ENCODE assay signal across 10 cellular contexts in genomic region chr3:81218023-81218422, GRCh38.
DNase-seq lines count a peak whose midpoint lies in the region; ATAC-seq, FAIRE-seq and TF ChIP-seq lines count a peak whose summit lies in the region.
"Had no signal": no experiment of that assay in that cellular context is flagged by ENCODE, and none has a peak within 500 bp of the region (broad histone marks: within the 10 kb centered on the region; RNA-seq: fewer than 3 reads in every experiment).

No MANE protein-coding gene starts in this region.

- H3K27me3 ChIP-seq in Caco-2 (replicated peaks; ENCODE audit: control insufficient read depth, insufficient read depth, low read length) = no peaks in the 10 kb centered on the region
- H3K27me3 ChIP-seq: right atrium auricular region had no signal

- peak; percentile 62 for ATAC-seq in HG02678 (IDR thresholded peaks at IDR 0.05; ENCODE audit: unreplicated experiment)
- ATAC-seq in activated CD8-positive, alpha-beta T cell treated with anti-CD3 and anti-CD28 coated beads, Interleukin-2, amount 10 ng/mL, durations not matched to agents 7 days and 5 days = no peak
- ATAC-seq in HG03342 (IDR thresholded peaks at IDR 0.05; ENCODE audit: unreplicated experiment) = no peak

- DNase-seq in Caco-2 (peak; percentile 46 to 60), SK-N-DZ (ENCODE audit: low spot score) (peak; percentile 65), kidney (no peak), activated T-cell treated with anti-CD3 and anti-CD28 coated beads for 4 hours (no peak)
- DNase-seq in activated CD8-positive, alpha-beta T cell treated with anti-CD3 and anti-CD28 coated beads, Interleukin-2, amount 10 ng/mL, durations not matched to agents 7 days and 5 days = no peak
- DNase-seq in activated naive CD4-positive, alpha-beta T cell treated with anti-CD3 and anti-CD28 coated beads, Interleukin-2, amount 50 U/mL, for 16 hours = no peak

- H3K36me3 ChIP-seq in Caco-2 (ENCODE audit: control insufficient read depth, insufficient read depth, low read length) = no peaks in the 10 kb centered on the region
- H3K36me3 ChIP-seq in kidney (ENCODE audit: control insufficient read depth in 1 of 2, insufficient read depth in 2 of 2, low read length in 2 of 2) = no peaks in the 10 kb centered on the region
- H3K36me3 ChIP-seq: right atrium auricular region had no signal

- TF ChIP-seq CTCF in Caco-2 (IDR thresholded peaks at IDR 0.05; ENCODE audit: insufficient read depth in 1 of 2, low read depth in 1 of 2, low read length in 1 of 2, severe bottlenecking in 1 of 2, unreplicated experiment in 1 of 2) (peak; percentile 48 to 87), kidney (IDR thresholded peaks at IDR 0.05; ENCODE audit: borderline replicate concordance, extremely low read depth, insufficient read depth) (peak; percentile 30)

- H3K27ac Mint-ChIP-seq in Caco-2 (ENCODE audit: unreplicated experiment) = no peak overlapping the region
- no peak overlapping the region for H3K27ac Mint-ChIP-seq in activated CD8-positive, alpha-beta T cell treated with anti-CD3 and anti-CD28 coated beads, Interleukin-2, amount 10 ng/mL, durations not matched to agents 7 days and 5 days

- H3K4me3 ChIP-seq in Caco-2 (ENCODE audit: low read depth, low read length) = no peak overlapping the region
- H3K4me3 ChIP-seq in kidney (ENCODE audit: low read length in 2 of 2) = no peak overlapping the region
- H3K4me3 ChIP-seq: right atrium auricular region had no signal

- POLR2A ChIA-PET in Caco-2 (lab: Charles Lee) = no interaction called here
- POLR2A ChIA-PET in activated CD8-positive, alpha-beta T cell treated with anti-CD3 and anti-CD28 coated beads, Interleukin-2, amount 10 ng/mL, durations not matched to agents 7 days and 5 days (lab: Charles Lee) = no interaction called here

- no peaks in the 10 kb centered on the region for H3K27me3 Mint-ChIP-seq in Caco-2 (ENCODE audit: insufficient read depth, unreplicated experiment)
- H3K27me3 Mint-ChIP-seq in activated CD8-positive, alpha-beta T cell treated with anti-CD3 and anti-CD28 coated beads, Interleukin-2, amount 10 ng/mL, durations not matched to agents 7 days and 5 days (ENCODE audit: low read depth) = no peaks in the 10 kb centered on the region

- no TSS peak for BruUV-seq in Caco-2 (replicated peaks; lab: Mats Ljungman, UMichigan)

- no peaks in the 10 kb centered on the region for H3K9me3 ChIP-seq in Caco-2
- H3K9me3 ChIP-seq in kidney (ENCODE audit: control insufficient read depth in 1 of 2, low read length in 2 of 2) = no peaks in the 10 kb centered on the region
- H3K9me3 ChIP-seq: right atrium auricular region had no signal

- no peaks in the 10 kb centered on the region for H3K9me3 Mint-ChIP-seq in Caco-2 (ENCODE audit: unreplicated experiment)
- H3K9me3 Mint-ChIP-seq in activated CD8-positive, alpha-beta T cell treated with anti-CD3 and anti-CD28 coated beads, Interleukin-2, amount 10 ng/mL, durations not matched to agents 7 days and 5 days (ENCODE audit: insufficient read depth) = no peaks in the 10 kb centered on the region

- H3K4me1 Mint-ChIP-seq in Caco-2 (ENCODE audit: low read depth, unreplicated experiment) = peaks cover 14% of the 10 kb centered on the region
- H3K4me1 Mint-ChIP-seq in activated CD8-positive, alpha-beta T cell treated with anti-CD3 and anti-CD28 coated beads, Interleukin-2, amount 10 ng/mL, durations not matched to agents 7 days and 5 days (ENCODE audit: low read depth) = no peaks in the 10 kb centered on the region

- FAIRE-seq in kidney (lab: Jason Lieb, UNC) = no peak
- FAIRE-seq: GM12892 had no signal

- intact Hi-C loops in Caco-2 (cut with micrococcal nuclease; ENCODE audit: unreplicated experiment) = loop anchor here (1.0 to 2.0 kb wide), 7 partner anchors 25 to 425 kb away; no protein-coding TSS in a partner anchor
- intact Hi-C loops in kidney (cut with DNase I) = no loop called here

- H3K4me1 ChIP-seq in Caco-2 (peaks cover 12% of the 10 kb centered on the region), kidney (ENCODE audit: control insufficient read depth in 1 of 2, insufficient read depth in 1 of 2, low read depth in 1 of 2, low read length in 2 of 2) (no peaks in the 10 kb centered on the region)
- H3K4me1 ChIP-seq: right atrium auricular region had no signal

- H3K4me3 Mint-ChIP-seq in Caco-2 (ENCODE audit: unreplicated experiment) = no peak overlapping the region
- no peak overlapping the region for H3K4me3 Mint-ChIP-seq in activated CD8-positive, alpha-beta T cell treated with anti-CD3 and anti-CD28 coated beads, Interleukin-2, amount 10 ng/mL, durations not matched to agents 7 days and 5 days

- H3K27ac ChIP-seq in kidney (ENCODE audit: low read depth in 2 of 2, low read length in 2 of 2) = no peak overlapping the region
- H3K27ac ChIP-seq: right atrium auricular region had no signal

- CTCF ChIA-PET in Caco-2 (lab: Charles Lee) = interaction anchor here (1.0 kb wide), 1 partner anchor 23 kb away, joined by 3 read pairs; no protein-coding TSS in a partner anchor
- CTCF ChIA-PET in activated CD8-positive, alpha-beta T cell treated with anti-CD3 and anti-CD28 coated beads, Interleukin-2, amount 10 ng/mL, durations not matched to agents 7 days and 5 days (lab: Charles Lee) = no interaction called here

- H3K9ac ChIP-seq in kidney (ENCODE audit: low read length in 2 of 2) = no peak overlapping the region

- H3K36me3 Mint-ChIP-seq in Caco-2 (ENCODE audit: insufficient read depth, unreplicated experiment) = no peaks in the 10 kb centered on the region
- H3K36me3 Mint-ChIP-seq in activated CD8-positive, alpha-beta T cell treated with anti-CD3 and anti-CD28 coated beads, Interleukin-2, amount 10 ng/mL, durations not matched to agents 7 days and 5 days (ENCODE audit: low read depth) = no peaks in the 10 kb centered on the region

Comparison
In these comparisons a context has a peak if more than half of its experiments do, and no peak if none do; other contexts are left out.
1. DNase-seq: peak in Caco-2 (2 of 2) and SK-N-DZ (single experiment); none in kidney (single experiment), activated T-cell treated with anti-CD3 and anti-CD28 coated beads for 4 hours (single experiment), activated CD8-positive, alpha-beta T cell treated with anti-CD3 and anti-CD28 coated beads, Interleukin-2, amount 10 ng/mL, durations not matched to agents 7 days and 5 days (single experiment) and activated naive CD4-positive, alpha-beta T cell treated with anti-CD3 and anti-CD28 coated beads, Interleukin-2, amount 50 U/mL, for 16 hours (single experiment).